ENCODE assay signal across 21 cellular contexts in genomic region chr10:74171625-74172024, GRCh38. TPM values are rescaled to one million over a fixed set of nuclear protein-coding genes. Genes with fewer than 3 reads are reported as not detected.
DNase-seq lines count a peak whose midpoint lies in the region; FAIRE-seq and TF ChIP-seq lines count a peak whose summit lies in the region.
"Had no signal": no experiment of that assay in that cellular context is flagged by ENCODE, and none has a peak within 500 bp of the region (broad histone marks: within the 10 kb centered on the region; RNA-seq: fewer than 3 reads in every experiment).

No MANE protein-coding gene starts in this region.

- H3K9ac ChIP-seq in Karpas-422 (ENCODE audit: low read length): no peak overlapping the region
- H3K9ac ChIP-seq: BLaER1 had no signal

- peaks cover 4% of the 10 kb centered on the region; the same call in 1 of the 2 replicates for H3K4me1 ChIP-seq in HEK293 (ENCODE audit: control insufficient read depth, insufficient read depth, low read length)
- H3K4me1 ChIP-seq in Karpas-422 (ENCODE audit: low read length): peaks cover 38% of the 10 kb centered on the region
- H3K4me1 ChIP-seq in hepatocyte (ENCODE audit: insufficient read depth): peaks cover 10% of the 10 kb centered on the region
- H3K4me1 ChIP-seq in neutrophil (ENCODE audit: control insufficient read depth in 1 of 2, insufficient read depth in 1 of 2, low read depth in 1 of 2, low read length in 1 of 2): peaks cover 72 to 77% of the 10 kb centered on the region in 2 experiments
- H3K4me1 ChIP-seq in ovary (ENCODE audit: insufficient read depth): no peaks in the 10 kb centered on the region

- TF ChIP-seq POLR2A in GM12892 (IDR thresholded peaks at IDR 0.05; ENCODE audit: low read depth, low read length) (no peak), ovary (IDR thresholded peaks at IDR 0.05) (no peak)

- 72% methylated on average over 2 of the region's 2 CpGs for WGBS in hepatocyte (ENCODE audit: low lambda C conversion rate, missing lambda C conversion rate)
- WGBS in ovary, 3 donors: 96 to 97% (median 97%) methylated on average over 2 of the region's 2 CpGs

- TF ChIP-seq EP300 in ovary (IDR thresholded peaks at IDR 0.05): no peak

- FAIRE-seq in GM12892 (lab: Jason Lieb, UNC): no peak
- FAIRE-seq: GM18507 had no signal

- intact Hi-C loops in ovary (cut with DNase I): no loop called here

- DNase-seq in Karpas-422 (no peak), hepatocyte (ENCODE audit: low spot score) (no peak), GM12892 (ENCODE audit: insufficient read length) (no peak), ovary (no peak), SW 1271 (lab: John Stamatoyannopoulos, UW) (no peak)
- no peak for DNase-seq in central memory CD4-positive, alpha-beta T cell
- DNase-seq: CD4-positive, alpha-beta memory T cell; DND-41; GOT3; HCEC 1CT; NCI-H1417; NCI-H1694 treated with DMSO at 0.1 percent for 48 hours; NCI-H2107; NCI-H69; NK-92 treated with Interleukin-12 subunit alpha and Interleukin-12 subunit beta, amount 100 ng/mL, for 24 hours; Peyer's patch; SJCRH30 had no signal

- H3K27me3 ChIP-seq in Karpas-422 (ENCODE audit: low read length) (no peaks in the 10 kb centered on the region), hepatocyte (no peaks in the 10 kb centered on the region), neutrophil (no peaks in the 10 kb centered on the region), ovary (no peaks in the 10 kb centered on the region)
- H3K27me3 ChIP-seq: BLaER1, Peyer's patch, SJCRH30 had no signal

- POLR2A ChIA-PET in HEK293 (lab: Yijun Ruan, JAX): interaction anchor here (0.7 to 1.2 kb wide), 2 partner anchors 20 to 87 kb away, joined by 3 read pairs; partner anchors contain the start of genes ADK and AP3M1

- H4K20me1 ChIP-seq in Karpas-422 (ENCODE audit: insufficient read depth, low read depth, low read length) (peaks cover 7% of the 10 kb centered on the region), hepatocyte (ENCODE audit: insufficient read depth, poor library complexity, severe bottlenecking) (no peaks in the 10 kb centered on the region)
- H4K20me1 ChIP-seq: BLaER1 had no signal

- TF ChIP-seq CTCF in HEK293 (tag by site-specific recombination; IDR thresholded peaks at IDR 0.05) (no peak), hepatocyte (IDR thresholded peaks at IDR 0.05; ENCODE audit: poor library complexity) (no peak), neutrophil (IDR thresholded peaks at IDR 0.05) (no peak), ovary (IDR thresholded peaks at IDR 0.05) (no peak)

- peak overlapping the region; percentile 20 for H3K4me2 ChIP-seq in Karpas-422 (ENCODE audit: low read depth, low read length, poor library complexity, severe bottlenecking)
- peak overlapping the region; percentile 9 for H3K4me2 ChIP-seq in hepatocyte
- H3K4me2 ChIP-seq: BLaER1 had no signal

- CTCF ChIA-PET in HEK293 (lab: Yijun Ruan, JAX): interaction anchor here (0.6 kb wide), 2 partner anchors 23 to 42 kb away, joined by 3 read pairs; no protein-coding TSS in a partner anchor

- H3K9me2 ChIP-seq in Karpas-422 (replicated peaks; ENCODE audit: insufficient read depth, low read length) (no peaks in the 10 kb centered on the region), hepatocyte (replicated peaks; ENCODE audit: insufficient read depth) (no peaks in the 10 kb centered on the region)

- H3K9me3 ChIP-seq in HEK293 (ENCODE audit: control insufficient read depth, insufficient read depth, low read depth, low read length) (no peaks in the 10 kb centered on the region), Karpas-422 (ENCODE audit: low read length) (no peaks in the 10 kb centered on the region), hepatocyte (ENCODE audit: low read depth) (no peaks in the 10 kb centered on the region), neutrophil (no peaks in the 10 kb centered on the region), ovary (no peaks in the 10 kb centered on the region)
- H3K9me3 ChIP-seq: BLaER1, Peyer's patch, SJCRH30 had no signal

- H3K4me3 ChIP-seq in HEK293 (ENCODE audit: low read depth, low read length) (no peak overlapping the region), Karpas-422 (ENCODE audit: low read length) (no peak overlapping the region), hepatocyte (no peak overlapping the region), neutrophil (ENCODE audit: low read depth in 1 of 2, low read length in 1 of 2) (no peak overlapping the region), ovary (no peak overlapping the region)
- H3K4me3 ChIP-seq: BLaER1, Peyer's patch, SJCRH30 had no signal

- peaks cover 6% of the 10 kb centered on the region; the same call in 1 of the 2 replicates for H3K79me2 ChIP-seq in Karpas-422 (ENCODE audit: low read length)
- H3K79me2 ChIP-seq in hepatocyte: peaks cover 18% of the 10 kb centered on the region

- H3K36me3 ChIP-seq in HEK293 (ENCODE audit: control insufficient read depth in 2 of 2, insufficient read depth in 1 of 2, low read length in 2 of 2): no peaks in the 10 kb centered on the region
- H3K36me3 ChIP-seq in Karpas-422 (ENCODE audit: insufficient read depth, low read length): no peaks in the 10 kb centered on the region
- H3K36me3 ChIP-seq in hepatocyte (replicated peaks; ENCODE audit: insufficient read depth, low read depth): no peaks in the 10 kb centered on the region
- no peaks in the 10 kb centered on the region for H3K36me3 ChIP-seq in neutrophil
- no peaks in the 10 kb centered on the region for H3K36me3 ChIP-seq in ovary
- H3K36me3 ChIP-seq: BLaER1, Peyer's patch, SJCRH30 had no signal

- H3K27ac ChIP-seq in HEK293 (ENCODE audit: extremely low read depth, low read depth, low read length): no peak overlapping the region
- no peak overlapping the region for H3K27ac ChIP-seq in Karpas-422 (ENCODE audit: low read length)
- H3K27ac ChIP-seq in hepatocyte: peak overlapping the region; percentile 29
- H3K27ac ChIP-seq in neutrophil: peak overlapping the region; percentile 16
- H3K27ac ChIP-seq in ovary: no peak overlapping the region
- H3K27ac ChIP-seq: BLaER1, Peyer's patch, SJCRH30 had no signal

- H2AFZ ChIP-seq in Karpas-422 (ENCODE audit: low read length): no peak overlapping the region
- no peak overlapping the region for H2AFZ ChIP-seq in hepatocyte

TF ChIP-seq in HEK293, 187 proteins besides CTCF, POLR2A, EP300 and RAD21 (continues in another document):
- TF ChIP-seq PRDM1 (tag by site-specific recombination; IDR thresholded peaks at IDR 0.05): peak; percentile 60; the same call in 1 of the 2 replicates
- 0 out of 2 replicates have a peak, but pooled peaks have one; percentile 23 for TF ChIP-seq ZXDB (tag by site-specific recombination; IDR thresholded peaks at IDR 0.05)
- peak; percentile 83 for TF ChIP-seq ZSCAN4 (tag by site-specific recombination; IDR thresholded peaks at IDR 0.05)
- TF ChIP-seq ZNF580 (tag by site-specific recombination; IDR thresholded peaks at IDR 0.05): no peak
- no peak for TF ChIP-seq ZFP69B (tag by site-specific recombination; IDR thresholded peaks at IDR 0.05)
- no peak for TF ChIP-seq ZNF223 (tag by site-specific recombination; IDR thresholded peaks at IDR 0.05)
- TF ChIP-seq MZF1 (tag by site-specific recombination; IDR thresholded peaks at IDR 0.05; ENCODE audit: borderline replicate concordance): no peak
- TF ChIP-seq OVOL3 (tag by site-specific recombination; IDR thresholded peaks at IDR 0.05): no peak
- no peak for TF ChIP-seq ZNF112 (tag by site-specific recombination; IDR thresholded peaks at IDR 0.05)
- TF ChIP-seq ZNF335 (tag by site-specific recombination; conservative IDR thresholded peaks at IDR 0.05): 0 out of 2 replicates have a peak, but pooled peaks have one; percentile 16

RNA-seq across cellular contexts. Expression of gene ADK, which starts 20.6 kb away (rescaled TPM):
- 29.0 and 41.4 TPM in 2 replicates for total RNA-seq in Karpas-422 (2014; rRNA removed; shearing (Covaris generic); ENCODE audit: low replicate concordance)
- 44.6 and 53.7 TPM in 2 replicates for total RNA-seq in hepatocyte
- 46.7 and 49.1 TPM in 2 replicates for polyA plus RNA-seq in hepatocyte
- 77.4 TPM for polyA plus RNA-seq in GM12892 (2012; ENCODE audit: missing spikeins)
- total RNA-seq in ovary: 10 to 100 TPM; 10.9 to 20.4 (median 12.2) TPM
- 10 to 100 TPM in 1 of 2 donors, 1 to 10 TPM in 1; 9.4 to 14.5 TPM for polyA plus RNA-seq in ovary

RNA-seq across cellular contexts. Expression of gene AP3M1, which starts 21.0 kb away (rescaled TPM):
- total RNA-seq in Karpas-422 (2014; rRNA removed; shearing (Covaris generic); ENCODE audit: low replicate concordance): 19.4 and 52.9 TPM in 2 replicates
- total RNA-seq in hepatocyte (35.0 and 35.3 TPM in 2 replicates), ovary (10 to 100 TPM; 17.6 to 37.9 (median 29.6) TPM)
- polyA plus RNA-seq in hepatocyte (28.2 and 30.1 TPM in 2 replicates), ovary (10 to 100 TPM; 12.0 to 37.6 TPM)
- polyA plus RNA-seq in GM12892 (2012; ENCODE audit: missing spikeins): 41.2 TPM

Comparison
In these comparisons a context has a peak if more than half of its experiments do, and no peak if none do; other contexts are left out.
1. H3K27ac ChIP-seq: peak in hepatocyte (single experiment) and neutrophil (single experiment); none in HEK293 (single experiment), Karpas-422 (single experiment) and ovary (0 of 2).